Comparison of ENCODE assay signal across 29 cellular contexts in the genomic region with DNA sequence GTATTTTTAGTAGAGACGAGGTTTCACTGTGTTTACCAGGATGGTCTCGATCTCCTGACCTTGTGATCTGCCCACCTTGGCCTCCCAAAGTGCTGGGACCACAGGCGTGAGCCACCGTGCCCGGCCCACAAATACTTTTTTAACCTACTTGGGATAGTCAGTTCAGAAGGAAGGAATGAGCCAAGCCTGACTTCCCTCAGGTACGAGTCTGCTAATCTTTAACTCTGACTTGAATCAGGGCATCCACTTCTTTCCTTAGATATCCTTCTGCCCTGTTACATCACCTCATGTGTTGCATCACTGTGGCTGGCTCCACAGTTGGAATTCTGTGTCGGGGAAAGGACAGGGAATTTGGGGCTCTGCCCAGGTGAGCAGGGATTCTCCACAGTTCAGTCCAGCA.
DNase-seq lines count a peak whose midpoint lies in the region; ATAC-seq, FAIRE-seq and TF ChIP-seq lines count a peak whose summit lies in the region.
"Had no signal": no experiment of that assay in that cellular context is flagged by ENCODE, and none has a peak within 500 bp of the region (broad histone marks: within the 10 kb centered on the region; RNA-seq: fewer than 3 reads in every experiment).

No MANE protein-coding gene starts in this region.

- H3K4me2 ChIP-seq in DND-41 (ENCODE audit: insufficient read depth, low read length) (no peak overlapping the region), HepG2 (ENCODE audit: low read depth, low read length) (0 out of 2 replicates have a peak overlapping the region, but pooled peaks have one; percentile 33), trophoblast cell (ENCODE audit: low read length) (no peak overlapping the region)

- peaks cover 46% of the 10 kb centered on the region for H3K4me1 Mint-ChIP-seq in WTC11

- FAIRE-seq in HepG2 (lab: Jason Lieb, UNC), result peak; percentile 92
- FAIRE-seq: endothelial cell of umbilical vein, G401.6 had no signal

- peaks cover 49% of the 10 kb centered on the region for H4K20me1 ChIP-seq in DND-41 (ENCODE audit: insufficient read depth, low read length)
- no peaks in the 10 kb centered on the region for H4K20me1 ChIP-seq in HepG2 (ENCODE audit: insufficient read depth, low read length)

- no peak for TF ChIP-seq POLR2A in HepG2 (IDR thresholded peaks at IDR 0.05; ENCODE audit: insufficient read depth in 1 of 2, low read depth in 2 of 2, low read length in 2 of 2)
- TF ChIP-seq POLR2A in GM18505 (IDR thresholded peaks at IDR 0.05; ENCODE audit: borderline replicate concordance, extremely low read depth, insufficient read depth, insufficient read length), result no peak

- no peak overlapping the region for H4K12ac ChIP-seq in trophoblast cell (ENCODE audit: low read depth, low read length)

- in situ Hi-C loops in HepG2 (cut with HindIII; ENCODE audit: extremely low pct_ligation_motif_present, low pct_unique_long_range_greater_than_20kb), result no loop called here

- intact Hi-C loops in HepG2 (cut with micrococcal nuclease; ENCODE audit: unreplicated experiment), result no loop called here

- peak overlapping the region; percentile 55; the same call in 1 of the 2 replicates for H3K27ac ChIP-seq in DND-41 (ENCODE audit: low read length)
- H3K27ac ChIP-seq in HepG2 (ENCODE audit: extremely low read length, insufficient read depth, low read length), result peak overlapping the region; percentile 17
- no peak overlapping the region for H3K27ac ChIP-seq in trophoblast cell (ENCODE audit: low read depth, low read length)
- H3K27ac ChIP-seq in WERI-Rb-1, result no peak overlapping the region
- H3K27ac ChIP-seq: gastroesophageal sphincter, prostate gland, tibial nerve had no signal

- ATAC-seq in DND-41 (ENCODE audit: insufficient read depth, low read depth), result no peak
- no peak for ATAC-seq in WTC11
- ATAC-seq in HepG2, result peak; percentile 77
- no peak for ATAC-seq in GM18498 (IDR thresholded peaks at IDR 0.05; ENCODE audit: unreplicated experiment)
- ATAC-seq in GM18505 (IDR thresholded peaks at IDR 0.05; ENCODE audit: unreplicated experiment), result no peak
- ATAC-seq: activated CD8-positive, alpha-beta T cell treated with anti-CD3 and anti-CD28 coated beads for 36 hours; gastroesophageal sphincter; PC-3; Right ventricle myocardium inferior had no signal

- no peak overlapping the region for H3K14ac ChIP-seq in trophoblast cell (ENCODE audit: low read length)

- H3K4me3 Mint-ChIP-seq in WTC11, result no peak overlapping the region
- H3K4me3 Mint-ChIP-seq: activated CD8-positive, alpha-beta T cell treated with anti-CD3 and anti-CD28 coated beads for 36 hours; activated T-helper 1 cell treated with anti-CD3 and anti-CD28 coated beads, Interleukin-12 subunit alpha, Interleukin-12 subunit beta, Interleukin-2, Interleukin-4 antibody, amounts not matched to agents 30 ng/mL and 10 ng/mL and 1 ng/mL, durations not matched to agents 14 hours and 24 hours and 36 hours; brain had no signal

- POLR2A ChIA-PET in WTC11 (lab: Charles Lee) (no interaction called here), HepG2 (lab: Yijun Ruan, JAX) (interaction anchor here (0.6 to 1.4 kb wide), 2 partner anchors 31 to 32 kb away, joined by 3 to 5 read pairs; no protein-coding TSS in a partner anchor)

- H3K36me3 Mint-ChIP-seq in WTC11, result peaks cover 25% of the 10 kb centered on the region

- TF ChIP-seq CTCF in DND-41 (IDR thresholded peaks at IDR 0.05; ENCODE audit: borderline replicate concordance, extremely low read depth, low read length, poor library complexity, severe bottlenecking), result no peak
- no peak for TF ChIP-seq CTCF in WTC11 (IDR thresholded peaks at IDR 0.05)
- no peak for TF ChIP-seq CTCF in HepG2 (CRISPR knock-in tag; IDR thresholded peaks at IDR 0.05)
- no peak for TF ChIP-seq CTCF in WERI-Rb-1 (IDR thresholded peaks at IDR 0.05; ENCODE audit: low read depth, low read length)

- H3K23ac ChIP-seq in trophoblast cell (ENCODE audit: low read length), result no peak overlapping the region

- H3K4me3 ChIP-seq in DND-41 (ENCODE audit: low read depth in 1 of 2, low read length in 2 of 2) (no peak overlapping the region), HepG2 (replicated peaks in 1 of 3; ENCODE audit: insufficient read depth in 1 of 3, low read depth in 2 of 3, low read length in 3 of 3) (no peak overlapping the region), trophoblast cell (ENCODE audit: low read depth, low read length) (no peak overlapping the region), WERI-Rb-1 (ENCODE audit: low read depth, low read length) (no peak overlapping the region)
- H3K4me3 ChIP-seq: gastroesophageal sphincter, prostate gland, tibial nerve had no signal

- H3K27me3 ChIP-seq in DND-41 (ENCODE audit: insufficient read depth, low read length, poor library complexity) (no peaks in the 10 kb centered on the region), HepG2 (ENCODE audit: control insufficient read depth in 1 of 2, insufficient read depth in 2 of 2, low read length in 2 of 2) (no peaks in the 10 kb centered on the region), trophoblast cell (ENCODE audit: insufficient read depth, low read length) (no peaks in the 10 kb centered on the region), WERI-Rb-1 (ENCODE audit: insufficient read depth, low read depth, severe bottlenecking) (no peaks in the 10 kb centered on the region)
- H3K27me3 ChIP-seq: gastroesophageal sphincter, tibial nerve had no signal

- TF ChIP-seq RAD21 in HepG2 (CRISPR knock-in tag; IDR thresholded peaks at IDR 0.05), result no peak

- no peak overlapping the region for H3K18ac ChIP-seq in trophoblast cell (ENCODE audit: low read length)

- peaks cover 17% of the 10 kb centered on the region for H3K9me3 Mint-ChIP-seq in WTC11

- no peak overlapping the region for H2AFZ ChIP-seq in DND-41 (ENCODE audit: low read depth, low read length)
- no peak overlapping the region for H2AFZ ChIP-seq in HepG2 (ENCODE audit: low read length)
- no peak overlapping the region for H2AFZ ChIP-seq in trophoblast cell (ENCODE audit: insufficient read depth, low read length, poor library complexity)

- TF ChIP-seq EP300 in HepG2 (IDR thresholded peaks at IDR 0.05; ENCODE audit: low read depth in 2 of 2, low read length in 2 of 2) (peak in 1 of 2 experiments; percentile 80; a peak in 3 of 4 replicates), HepG2 (CRISPR knock-in tag; IDR thresholded peaks at IDR 0.05; ENCODE audit: borderline replicate concordance) (peak; percentile 76; the same call in 1 of the 2 replicates)

- no peaks in the 10 kb centered on the region for H3K27me3 Mint-ChIP-seq in WTC11 (ENCODE audit: low read depth)
- H3K27me3 Mint-ChIP-seq: activated CD8-positive, alpha-beta T cell treated with anti-CD3 and anti-CD28 coated beads for 36 hours; brain had no signal

- no peak overlapping the region for H2BK12ac ChIP-seq in trophoblast cell (ENCODE audit: low read length)

- CTCF ChIA-PET in WTC11 (lab: Charles Lee), result no interaction called here
- CTCF ChIA-PET in HepG2 (lab: Yijun Ruan, JAX; ENCODE audit: low intra/inter-chr PET ratio, low total read pairs), result no interaction called here

- H3K36me3 ChIP-seq in DND-41 (ENCODE audit: insufficient read depth, low read length), result peaks cover 85% of the 10 kb centered on the region
- peaks cover 1 to 2% of the 10 kb centered on the region in 2 experiments; a peak in 2 of 5 replicates for H3K36me3 ChIP-seq in HepG2 (replicated peaks in 1 of 2; ENCODE audit: control insufficient read depth in 1 of 2, insufficient read depth in 2 of 2, low read length in 2 of 2)
- H3K36me3 ChIP-seq in trophoblast cell (ENCODE audit: control insufficient read depth in 1 of 2, insufficient read depth in 2 of 2, low read length in 2 of 2), result peaks cover 2% of the 10 kb centered on the region in 2 experiments
- peaks cover 31% of the 10 kb centered on the region for H3K36me3 ChIP-seq in WERI-Rb-1
- H3K36me3 ChIP-seq: gastroesophageal sphincter, prostate gland, tibial nerve had no signal

- no peak overlapping the region for H4K8ac ChIP-seq in trophoblast cell (ENCODE audit: low read depth, low read length)

- H3K27ac Mint-ChIP-seq in WTC11, result no peak overlapping the region
- H3K27ac Mint-ChIP-seq: activated CD8-positive, alpha-beta T cell treated with anti-CD3 and anti-CD28 coated beads for 36 hours; activated T-helper 1 cell treated with anti-CD3 and anti-CD28 coated beads, Interleukin-12 subunit alpha, Interleukin-12 subunit beta, Interleukin-2, Interleukin-4 antibody, amounts not matched to agents 30 ng/mL and 10 ng/mL and 1 ng/mL, durations not matched to agents 14 hours and 24 hours and 36 hours had no signal

- no peak overlapping the region for H3K4ac ChIP-seq in trophoblast cell (ENCODE audit: low read depth, low read length)

- H3K79me1 ChIP-seq in trophoblast cell (ENCODE audit: low read length), result peaks cover 19% of the 10 kb centered on the region

- BruUV-seq in HepG2 (replicated peaks; lab: Mats Ljungman, UMichigan), result no TSS peak

- H4K91ac ChIP-seq in trophoblast cell (ENCODE audit: low read depth, low read length), result no peak overlapping the region

- H3K9ac ChIP-seq in DND-41 (ENCODE audit: low read depth, low read length), result no peak overlapping the region
- no peak overlapping the region for H3K9ac ChIP-seq in HepG2 (ENCODE audit: insufficient read depth, low read depth, low read length)
- no peak overlapping the region for H3K9ac ChIP-seq in trophoblast cell (ENCODE audit: low read length)

- no peak overlapping the region for H2BK120ac ChIP-seq in trophoblast cell (ENCODE audit: insufficient read depth, low read length, poor library complexity)

- WGBS in HepG2 (ENCODE audit: low lambda C conversion rate), result 29% methylated on average over 7 of the region's 7 CpGs
- no CpG with 5 or more reads among the region's 7 CpGs for WGBS in trophoblast cell (ENCODE audit: extremely low coverage, insufficient coverage, insufficient read length)

- no peak overlapping the region for H2BK5ac ChIP-seq in trophoblast cell (ENCODE audit: low read depth, low read length, poor library complexity)

- peaks cover 98% of the 10 kb centered on the region for H3K79me2 ChIP-seq in DND-41 (ENCODE audit: insufficient read depth, low read length)
- H3K79me2 ChIP-seq in HepG2 (ENCODE audit: insufficient read depth, low read length), result peaks cover 25% of the 10 kb centered on the region
- H3K79me2 ChIP-seq in trophoblast cell (ENCODE audit: control insufficient read depth, insufficient read depth, low read length, poor library complexity), result peaks cover 5% of the 10 kb centered on the region

- no peak for DNase-seq in DND-41
- DNase-seq in WTC11 (ENCODE audit: low spot score), result no peak
- peak; percentile 67 for DNase-seq in HepG2 (ENCODE audit: low spot score)
- DNase-seq in trophoblast cell, result peak; percentile 4 to 61
- no peak for DNase-seq in activated CD4-positive, alpha-beta T cell treated with anti-CD3 and anti-CD28 coated beads for 4 hours
- no peak for DNase-seq in WERI-Rb-1
- DNase-seq: activated CD4-positive, alpha-beta T cell treated with anti-CD3 and anti-CD28 coated beads for 1 hour; activated CD8-positive, alpha-beta memory T cell treated with anti-CD3 and anti-CD28 coated beads, Interleukin-2, amount 50 U/mL, for 48 hours; activated CD8-positive, alpha-beta T cell treated with anti-CD3 and anti-CD28 coated beads for 36 hours; activated naive CD4-positive, alpha-beta T cell treated with Interleukin-2 at 50 U/mL for 16 hours; hippocampal formation; mesenchymal stem cell; NCI-H1092; NCI-H187; NCI-H2171 treated with DMSO at 0.1 percent for 48 hours; NCI-H524; PC-3; stimulated activated CD4-positive, alpha-beta T cell treated with anti-CD3 and anti-CD28 coated beads, Interleukin-4, amount 100 ng/mL, for 24 hours; T-helper 2 cell had no signal

- H3K9me3 ChIP-seq in DND-41 (ENCODE audit: insufficient read depth, low read length, severe bottlenecking) (no peaks in the 10 kb centered on the region), HepG2 (ENCODE audit: low read length) (peaks cover 6% of the 10 kb centered on the region; the same call in 1 of the 2 replicates), trophoblast cell (ENCODE audit: insufficient read depth, low read depth, low read length) (no peaks in the 10 kb centered on the region), WERI-Rb-1 (ENCODE audit: severe bottlenecking) (peaks cover 12% of the 10 kb centered on the region)
- H3K9me3 ChIP-seq: prostate gland had no signal

- H3K4me1 ChIP-seq in DND-41 (ENCODE audit: insufficient read depth, low read length) (peaks cover 11% of the 10 kb centered on the region), HepG2 (ENCODE audit: insufficient read depth, low read length) (peaks cover 55% of the 10 kb centered on the region), trophoblast cell (ENCODE audit: control insufficient read depth in 1 of 2, insufficient read depth in 2 of 2, low read length in 2 of 2) (peaks cover 22 to 34% of the 10 kb centered on the region in 2 experiments)
- H3K4me1 ChIP-seq: prostate gland, tibial nerve had no signal

- H2AK5ac ChIP-seq in trophoblast cell (ENCODE audit: low read length), result no peak overlapping the region

Comparison
In these comparisons a context has a peak if more than half of its experiments do, and no peak if none do; other contexts are left out.
1. DNase-seq: peak in HepG2 (single experiment) and trophoblast cell (2 of 2); none in DND-41 (single experiment), WTC11 (single experiment), activated CD4-positive, alpha-beta T cell treated with anti-CD3 and anti-CD28 coated beads for 4 hours (0 of 2) and WERI-Rb-1 (single experiment).
2. H3K27ac ChIP-seq: peak in DND-41 (single experiment) and HepG2 (single experiment); none in trophoblast cell (single experiment) and WERI-Rb-1 (single experiment).